Comparison of ENCODE assay signal across 8 cellular contexts in the genomic region with DNA sequence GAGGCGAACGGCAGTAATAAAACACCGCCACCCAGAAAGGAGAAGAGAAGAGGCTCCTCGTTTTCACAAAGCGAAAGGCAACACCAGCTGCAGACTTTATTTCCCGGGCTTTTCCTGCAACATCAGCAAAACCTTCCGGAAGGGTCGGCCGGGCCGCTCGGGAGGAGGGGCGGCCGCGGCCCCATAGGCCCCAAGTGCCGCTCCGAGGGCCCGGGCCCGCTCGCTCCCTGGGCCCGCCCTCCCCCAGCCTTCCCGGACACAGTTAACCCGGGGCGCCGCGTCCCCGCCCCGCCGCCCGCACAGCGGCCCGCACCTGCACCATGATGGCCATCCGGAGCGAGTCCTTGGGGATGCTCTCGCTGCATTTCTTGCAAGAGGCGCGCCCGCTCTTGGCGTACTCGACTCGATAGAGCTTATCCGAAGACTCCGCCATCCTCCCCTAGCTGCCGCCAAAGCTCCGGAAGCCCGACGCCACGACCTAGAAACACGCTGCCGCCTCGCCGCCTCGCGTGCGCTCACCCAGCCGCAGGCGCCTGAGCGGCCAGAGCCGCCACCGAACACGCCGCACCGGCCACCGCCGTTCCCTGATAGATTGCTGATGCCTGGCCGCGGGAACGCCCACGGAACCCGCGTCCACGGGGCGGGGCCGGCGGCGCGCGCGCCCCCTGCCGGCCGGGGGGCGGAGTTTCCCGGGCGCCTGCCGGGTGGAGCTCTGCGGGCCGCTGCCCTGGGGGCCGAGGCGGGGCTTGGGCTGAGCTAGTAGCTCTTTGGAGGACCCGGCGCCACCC. TPM values are rescaled to one million over a fixed set of nuclear protein-coding genes. Genes with fewer than 3 reads are reported as not detected.
A peak's percentile ranks its signal among the peaks of the same experiment; 100 is the strongest.
DNase-seq lines count a peak whose midpoint lies in the region; ATAC-seq, FAIRE-seq and TF ChIP-seq lines count a peak whose summit lies in the region.

A gene (minus strand): TSS at position 597 of the 788 bp plus-strand sequence. CDS start 164 bp downstream, at position 433.

- H3K27ac ChIP-seq in left ventricle myocardium inferior (replicated peaks), result peak within 1 kb of the TSS; percentile 93

- peak; percentile 93 for TF ChIP-seq CTCF in left ventricle myocardium inferior (IDR thresholded peaks at IDR 0.05; ENCODE audit: borderline replicate concordance)

- DNase-seq in NCI-H146 treated with DMSO at 0.1 percent for 48 hours (lab: John Stamatoyannopoulos, UW; ENCODE audit: unreplicated experiment) (peak; percentile 80), amniotic stem cell (lab: John Stamatoyannopoulos, UW) (peak; percentile 74), left ventricle myocardium inferior (peak; percentile 90), pulmonary artery endothelial cell (ENCODE audit: low read depth, low spot score) (peak; percentile 27), urothelium cell line (ENCODE audit: low spot score) (peak; percentile 98)

- H3K27me3 Mint-ChIP-seq in T-helper 1 cell treated with Interleukin-12 subunit alpha and Interleukin-12 subunit beta and Interleukin-4 antibody, amounts not matched to agents 30 μg/mL and 1 μg/mL, for 36 hours (ENCODE audit: low read depth), result peaks cover 12% of the 10 kb centered on the region

- peaks cover 52% of the 10 kb centered on the region for H3K4me1 ChIP-seq in left ventricle myocardium inferior

- FAIRE-seq in urothelium cell line (lab: Jason Lieb, UNC), result no peak

- intact Hi-C loops in left ventricle myocardium inferior (cut with micrococcal nuclease), result no loop called here

- no peaks in the 10 kb centered on the region for H3K27me3 ChIP-seq in left ventricle myocardium inferior (ENCODE audit: low read depth)

- H3K9me3 ChIP-seq in left ventricle myocardium inferior (replicated peaks), result no peaks in the 10 kb centered on the region

- peak within 1 kb of the TSS; percentile 97 for H3K27ac Mint-ChIP-seq in T-helper 1 cell treated with Interleukin-12 subunit alpha and Interleukin-12 subunit beta and Interleukin-4 antibody, amounts not matched to agents 30 μg/mL and 1 μg/mL, for 36 hours

- H3K4me3 ChIP-seq in left ventricle myocardium inferior, result peak within 1 kb of the TSS; percentile 94

- peak; percentile 82 for ATAC-seq in GM18498 (IDR thresholded peaks at IDR 0.05; ENCODE audit: unreplicated experiment)
- peak; percentile 69 for ATAC-seq in HG02884 (IDR thresholded peaks at IDR 0.05; ENCODE audit: unreplicated experiment)

- H3K4me3 Mint-ChIP-seq in T-helper 1 cell treated with Interleukin-12 subunit alpha and Interleukin-12 subunit beta and Interleukin-4 antibody, amounts not matched to agents 30 μg/mL and 1 μg/mL, for 36 hours, result peak within 1 kb of the TSS; percentile 97

- no peaks in the 10 kb centered on the region for H3K36me3 ChIP-seq in left ventricle myocardium inferior

- no peaks in the 10 kb centered on the region for H3K9me3 Mint-ChIP-seq in T-helper 1 cell treated with Interleukin-12 subunit alpha and Interleukin-12 subunit beta and Interleukin-4 antibody, amounts not matched to agents 30 μg/mL and 1 μg/mL, for 36 hours

- peaks cover 10% of the 10 kb centered on the region for H3K36me3 Mint-ChIP-seq in T-helper 1 cell treated with Interleukin-12 subunit alpha and Interleukin-12 subunit beta and Interleukin-4 antibody, amounts not matched to agents 30 μg/mL and 1 μg/mL, for 36 hours (ENCODE audit: low read depth)

- peaks cover 36% of the 10 kb centered on the region for H3K4me1 Mint-ChIP-seq in T-helper 1 cell treated with Interleukin-12 subunit alpha and Interleukin-12 subunit beta and Interleukin-4 antibody, amounts not matched to agents 30 μg/mL and 1 μg/mL, for 36 hours (ENCODE audit: low read depth)

RNA-seq across cellular contexts. Expression of the gene that starts here (rescaled TPM):
- total RNA-seq in left ventricle myocardium inferior, result 138 TPM
- total RNA-seq in pulmonary artery endothelial cell, result 156 and 272 TPM in 2 replicates

Comparison
In these comparisons a context has a peak if more than half of its experiments do, and no peak if none do; other contexts are left out.
1. Peak in every context shown above with its lines: DNase-seq, ATAC-seq, H3K4me3 ChIP-seq and H3K27ac ChIP-seq.
2. DNase-seq: peak in every context shown above with its lines; median percentile 98 in urothelium cell line; 90 in left ventricle myocardium inferior; 80 in NCI-H146 treated with DMSO at 0.1 percent for 48 hours; 74 in amniotic stem cell; 27 in pulmonary artery endothelial cell.